In the genomic region with DNA sequence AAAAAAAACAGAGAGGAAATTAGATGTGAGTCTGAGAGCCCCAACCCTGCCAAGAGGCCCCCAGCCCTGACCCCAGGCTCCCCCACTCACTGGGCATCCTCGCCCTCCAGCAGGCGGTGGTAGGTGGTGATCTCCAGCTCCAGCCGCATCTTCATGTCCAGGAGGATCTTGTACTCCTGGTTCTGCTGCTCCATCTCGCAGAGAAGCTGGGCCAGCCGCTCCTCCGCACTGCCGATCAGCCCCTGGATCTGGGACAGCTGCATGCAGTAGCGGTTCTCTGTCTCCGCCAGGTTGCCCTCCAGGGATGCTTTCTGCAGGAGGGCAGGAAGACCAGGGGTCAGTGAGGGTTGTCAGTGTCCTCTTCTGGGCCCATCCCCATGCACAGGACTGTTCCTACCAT, we compare ENCODE assay signal across 1 cellular context. TPM values are rescaled to one million over a fixed set of nuclear protein-coding genes. Genes with fewer than 3 reads are reported as not detected.
"Had no signal": no experiment of that assay in that cellular context is flagged by ENCODE, and none has a peak within 500 bp of the region (broad histone marks: within the 10 kb centered on the region; RNA-seq: fewer than 3 reads in every experiment).

No MANE protein-coding gene starts in this region.

RNA-seq across cellular contexts. Expression of gene LGALS9B, which starts 46.2 kb away (rescaled TPM):
- total RNA-seq: G401 had no signal
